ENCODE assay signal across 20 cellular contexts in genomic region chr16:79610771-79611170, GRCh38.
"Had no signal": no experiment of that assay in that cellular context is flagged by ENCODE, and none has a peak within 500 bp of the region (broad histone marks: within the 10 kb centered on the region; RNA-seq: fewer than 3 reads in every experiment).

No MANE protein-coding gene starts in this region.

- H3K27ac Mint-ChIP-seq: activated naive CD4-positive, alpha-beta T cell treated with anti-CD3 and anti-CD28 coated beads, Interleukin-2, amount 10 ng/mL, durations not matched to agents 7 days and 5 days; natural killer cell treated with Interleukin-12 subunit alpha and Interleukin-12 subunit beta and Interleukin-15 and Interleukin-18, amount 100 ng/mL, for 72 hours; stimulated activated naive CD8-positive, alpha-beta T cell treated with anti-CD3 and anti-CD28 coated beads, Interleukin-15, amount 100 ng/mL, for 72 hours had no signal

- H3K27ac ChIP-seq: pancreas, psoas muscle, transverse colon, uterus had no signal

- H3K4me1 Mint-ChIP-seq: stimulated activated naive CD8-positive, alpha-beta T cell treated with anti-CD3 and anti-CD28 coated beads, Interleukin-15, amount 100 ng/mL, for 72 hours had no signal

- H3K4me3 Mint-ChIP-seq: activated naive CD4-positive, alpha-beta T cell treated with anti-CD3 and anti-CD28 coated beads, Interleukin-2, amount 10 ng/mL, durations not matched to agents 7 days and 5 days; natural killer cell treated with Interleukin-12 subunit alpha and Interleukin-12 subunit beta and Interleukin-15 and Interleukin-18, amount 100 ng/mL, for 72 hours; stimulated activated naive CD8-positive, alpha-beta T cell treated with anti-CD3 and anti-CD28 coated beads, Interleukin-15, amount 100 ng/mL, for 72 hours had no signal

- H3K9me3 Mint-ChIP-seq: natural killer cell treated with Interleukin-12 subunit alpha and Interleukin-12 subunit beta and Interleukin-15 and Interleukin-18, amount 100 ng/mL, for 72 hours; stimulated activated naive CD8-positive, alpha-beta T cell treated with anti-CD3 and anti-CD28 coated beads, Interleukin-15, amount 100 ng/mL, for 72 hours had no signal

- H3K9me3 ChIP-seq: pancreas, psoas muscle, transverse colon, uterus had no signal

- H3K4me1 ChIP-seq: pancreas, uterus had no signal

- H3K27me3 ChIP-seq: pancreas, transverse colon, uterus had no signal

- H3K36me3 Mint-ChIP-seq: activated naive CD4-positive, alpha-beta T cell treated with anti-CD3 and anti-CD28 coated beads, Interleukin-2, amount 10 ng/mL, durations not matched to agents 7 days and 5 days; natural killer cell treated with Interleukin-12 subunit alpha and Interleukin-12 subunit beta and Interleukin-15 and Interleukin-18, amount 100 ng/mL, for 72 hours had no signal

- FAIRE-seq: pancreas had no signal

- H3K4me3 ChIP-seq: pancreas, psoas muscle, transverse colon, uterus had no signal

- ATAC-seq: left ventricle myocardium superior; natural killer cell treated with Interleukin-12 subunit alpha and Interleukin-12 subunit beta and Interleukin-15 and Interleukin-18, amount 100 ng/mL, for 72 hours; pancreas; psoas muscle; right cardiac atrium; stimulated activated naive CD8-positive, alpha-beta T cell treated with anti-CD3 and anti-CD28 coated beads, Interleukin-15, amount 100 ng/mL, for 72 hours had no signal

- DNase-seq: activated effector memory CD4-positive, alpha-beta T cell treated with Interleukin-2 at 50 U/mL for 16 hours; activated naive CD4-positive, alpha-beta T cell treated with anti-CD3 and anti-CD28 coated beads, Interleukin-2, amount 10 ng/mL, durations not matched to agents 7 days and 5 days; activated T-cell treated with anti-CD3 and anti-CD28 coated beads, Interleukin-2, amount 50 U/mL, for 48 hours; aorta; cerebellar nuclear complex; cortex of kidney; erythroblast; foreskin melanocyte; glutamatergic neuron; hypothalamus; left ventricle myocardium superior; pancreas; psoas muscle; right cardiac atrium; stimulated activated CD4-positive, alpha-beta T cell treated with anti-CD3 and anti-CD28 coated beads, Interleukin-1b, Interleukin-23, amount 100 ng/mL, for 48 hours; stimulated activated naive CD8-positive, alpha-beta T cell treated with anti-CD3 and anti-CD28 coated beads, Interleukin-15, amount 100 ng/mL, for 72 hours; T-helper 9 cell; transverse colon; uterus had no signal

- H3K36me3 ChIP-seq: pancreas, transverse colon, uterus had no signal
